8 cellular contexts compared by ENCODE assay signal in the genomic region with DNA sequence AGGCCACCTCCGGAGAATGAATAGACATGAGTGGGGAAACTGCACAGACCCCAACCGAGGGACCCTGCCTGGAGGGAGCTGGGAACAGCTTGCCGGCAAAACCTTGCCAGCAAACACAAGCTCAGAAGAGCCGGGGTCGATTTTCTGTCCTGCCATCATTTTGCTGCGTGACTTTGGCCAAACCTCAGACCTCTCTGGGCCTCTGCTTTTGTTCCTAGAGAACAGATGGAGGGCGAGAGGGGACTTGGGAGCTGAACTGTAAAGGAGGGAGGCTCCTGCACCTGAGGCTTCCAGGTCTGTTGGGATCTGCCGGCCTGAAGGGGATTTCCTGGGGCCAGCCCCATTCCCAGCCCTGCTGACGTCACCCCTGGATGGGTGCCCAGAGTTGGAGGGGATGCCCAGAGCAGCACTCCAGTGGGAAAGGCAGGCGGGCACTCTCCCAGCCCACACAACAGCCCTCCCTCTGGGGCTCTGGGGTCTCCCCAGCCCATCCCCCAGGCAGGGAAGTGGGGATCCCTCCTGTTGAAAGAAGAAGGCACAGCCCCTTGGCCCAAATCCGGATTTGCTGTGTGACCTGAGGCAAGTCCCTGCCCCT. TPM values are rescaled to one million over a fixed set of nuclear protein-coding genes. Genes with fewer than 3 reads are reported as not detected.
DNase-seq lines count a peak whose midpoint lies in the region; ATAC-seq, FAIRE-seq and TF ChIP-seq lines count a peak whose summit lies in the region.
"Had no signal": no experiment of that assay in that cellular context is flagged by ENCODE, and none has a peak within 500 bp of the region (broad histone marks: within the 10 kb centered on the region; RNA-seq: fewer than 3 reads in every experiment).

No MANE protein-coding gene starts in this region.

- TF ChIP-seq CTCF in astrocyte (IDR thresholded peaks at IDR 0.05; ENCODE audit: insufficient read depth, low read depth, low read length): no peak
- TF ChIP-seq CTCF in kidney epithelial cell (IDR thresholded peaks at IDR 0.05; ENCODE audit: insufficient read depth, low read length, poor library complexity, severe bottlenecking): no peak
- no peak for TF ChIP-seq CTCF in upper lobe of right lung (IDR thresholded peaks at IDR 0.05)

- H3K9ac ChIP-seq in astrocyte (ENCODE audit: low read length): peak overlapping the region; percentile 67

- no peaks in the 10 kb centered on the region for H3K9me3 Mint-ChIP-seq in astrocyte (ENCODE audit: unreplicated experiment)
- H3K9me3 Mint-ChIP-seq: activated naive CD4-positive, alpha-beta T cell treated with anti-CD3 and anti-CD28 coated beads for 36 hours had no signal

- no peaks in the 10 kb centered on the region for H3K36me3 Mint-ChIP-seq in astrocyte (ENCODE audit: low read depth, unreplicated experiment)

- H3K4me3 ChIP-seq in astrocyte (ENCODE audit: insufficient read depth, low read depth, low read length) (no peak overlapping the region), kidney epithelial cell (ENCODE audit: low read depth, low read length) (no peak overlapping the region), upper lobe of right lung (no peak overlapping the region)

- H4K20me1 ChIP-seq in astrocyte (ENCODE audit: insufficient read depth, low read length): no peaks in the 10 kb centered on the region

- H3K27ac Mint-ChIP-seq in astrocyte (ENCODE audit: unreplicated experiment): no peak overlapping the region
- H3K27ac Mint-ChIP-seq: activated naive CD4-positive, alpha-beta T cell treated with anti-CD3 and anti-CD28 coated beads for 36 hours had no signal

- FAIRE-seq in astrocyte (lab: Jason Lieb, UNC): no peak

- peak; percentile 68 for ATAC-seq in upper lobe of right lung

- intact Hi-C loops in upper lobe of right lung (cut with DNase I): no loop called here

- H3K4me1 ChIP-seq in astrocyte (ENCODE audit: insufficient read depth, low read length): peaks cover 23% of the 10 kb centered on the region
- H3K4me1 ChIP-seq in upper lobe of right lung: peaks cover 11% of the 10 kb centered on the region

- H3K4me2 ChIP-seq in astrocyte (ENCODE audit: low read length): peak overlapping the region; percentile 48

- peaks cover 17% of the 10 kb centered on the region for H3K4me1 Mint-ChIP-seq in astrocyte (ENCODE audit: low read depth, unreplicated experiment)

- no peak overlapping the region for H2AFZ ChIP-seq in astrocyte (ENCODE audit: low read depth, low read length)

- no peak overlapping the region for H3K4me3 Mint-ChIP-seq in astrocyte (ENCODE audit: unreplicated experiment)
- H3K4me3 Mint-ChIP-seq: activated naive CD4-positive, alpha-beta T cell treated with anti-CD3 and anti-CD28 coated beads for 36 hours had no signal

- H3K79me2 ChIP-seq in astrocyte (ENCODE audit: insufficient read depth, low read length): no peaks in the 10 kb centered on the region

- H3K9me3 ChIP-seq in astrocyte (ENCODE audit: insufficient read depth, low read depth, low read length) (no peaks in the 10 kb centered on the region), upper lobe of right lung (no peaks in the 10 kb centered on the region)

- H3K36me3 ChIP-seq in astrocyte (ENCODE audit: insufficient read depth, low read length) (no peaks in the 10 kb centered on the region), kidney epithelial cell (ENCODE audit: control insufficient read depth, insufficient read depth, low read length) (no peaks in the 10 kb centered on the region), upper lobe of right lung (no peaks in the 10 kb centered on the region)

- peak overlapping the region; percentile 38 for H3K27ac ChIP-seq in astrocyte (ENCODE audit: low read depth, low read length)
- H3K27ac ChIP-seq in upper lobe of right lung: peak overlapping the region; percentile 31

- DNase-seq in LoVo (ENCODE audit: low spot score): peak; percentile 41
- DNase-seq in astrocyte (ENCODE audit: low read depth): peak; percentile 72
- peak; percentile 68 for DNase-seq in kidney epithelial cell (ENCODE audit: low read depth)
- DNase-seq in upper lobe of right lung: peak; percentile 89
- no peak for DNase-seq in DMS153 (lab: John Stamatoyannopoulos, UW)
- DNase-seq in UCSD-AML1 (lab: John Stamatoyannopoulos, UW; ENCODE audit: unreplicated experiment): no peak
- DNase-seq in effector CD4-positive, alpha-beta T cell: no peak
- DNase-seq: activated naive CD4-positive, alpha-beta T cell treated with anti-CD3 and anti-CD28 coated beads for 36 hours had no signal

- peaks cover 27% of the 10 kb centered on the region for H3K27me3 Mint-ChIP-seq in astrocyte (ENCODE audit: low read depth, unreplicated experiment)

- H3K27me3 ChIP-seq in astrocyte (ENCODE audit: insufficient read depth, low read length) (no peaks in the 10 kb centered on the region), kidney epithelial cell (ENCODE audit: control insufficient read depth, insufficient read depth, low read length) (no peaks in the 10 kb centered on the region), upper lobe of right lung (no peaks in the 10 kb centered on the region)

RNA-seq across cellular contexts. Expression of gene SYNPO, which starts 40.4 kb away (rescaled TPM):
- total RNA-seq in astrocyte (40.2 and 68.9 TPM in 2 replicates), kidney epithelial cell (3.4 and 4.0 TPM in 2 replicates), upper lobe of right lung (151 TPM)

Comparison
In these comparisons a context has a peak if more than half of its experiments do, and no peak if none do; other contexts are left out.
1. DNase-seq: peak in LoVo (single experiment), astrocyte (single experiment), kidney epithelial cell (single experiment) and upper lobe of right lung (single experiment); none in DMS153 (single experiment), UCSD-AML1 (single experiment) and effector CD4-positive, alpha-beta T cell (single experiment).